ENCODE assay signal across 24 cellular contexts in genomic region chr4:168843635-168844034, GRCh38.
DNase-seq lines count a peak whose midpoint lies in the region; ATAC-seq and TF ChIP-seq lines count a peak whose summit lies in the region.
"Had no signal": no experiment of that assay in that cellular context is flagged by ENCODE, and none has a peak within 500 bp of the region (broad histone marks: within the 10 kb centered on the region; RNA-seq: fewer than 3 reads in every experiment).

No MANE protein-coding gene starts in this region.

- no peak overlapping the region for H3K4me3 Mint-ChIP-seq in chondrocyte (ENCODE audit: unreplicated experiment)
- H3K4me3 Mint-ChIP-seq: central memory CD8-positive, alpha-beta T cell; neural crest cell had no signal

- H3K27ac ChIP-seq in AG04450 (ENCODE audit: low read depth, low read length), result peak overlapping the region; percentile 55
- peak overlapping the region; percentile 44 for H3K27ac ChIP-seq in lower lobe of right lung
- H3K27ac ChIP-seq in stomach smooth muscle (ENCODE audit: low read length), result peak overlapping the region; percentile 99
- H3K27ac ChIP-seq: BLaER1 had no signal

- H3K36me3 Mint-ChIP-seq in chondrocyte (ENCODE audit: low read depth), result peaks cover 19% of the 10 kb centered on the region

- H3K36me3 ChIP-seq in lower lobe of right lung (no peaks in the 10 kb centered on the region), stomach smooth muscle (ENCODE audit: control insufficient read depth in 2 of 2, insufficient read depth in 2 of 2, low read length in 2 of 2) (peaks cover 3 to 4% of the 10 kb centered on the region in 2 donors), mucosa of descending colon (ENCODE audit: low read depth) (no peaks in the 10 kb centered on the region)
- H3K36me3 ChIP-seq: BLaER1, thyroid gland had no signal

- no peaks in the 10 kb centered on the region for H3K9me3 Mint-ChIP-seq in chondrocyte (ENCODE audit: low read depth)
- H3K9me3 Mint-ChIP-seq: central memory CD8-positive, alpha-beta T cell; neural crest cell had no signal

- H3K9ac ChIP-seq in stomach smooth muscle (ENCODE audit: low read length in 2 of 2), result peak overlapping the region in 1 of 2 donors; percentile 21
- H3K9ac ChIP-seq: BLaER1 had no signal

- H3K27ac Mint-ChIP-seq in chondrocyte (ENCODE audit: unreplicated experiment), result peak overlapping the region; percentile 87

- H3K4me1 ChIP-seq in lower lobe of right lung (peaks cover 22% of the 10 kb centered on the region), stomach smooth muscle (ENCODE audit: control insufficient read depth, insufficient read depth, low read length) (peaks cover 52% of the 10 kb centered on the region), mucosa of descending colon (ENCODE audit: low read depth) (no peaks in the 10 kb centered on the region)

- CTCF ChIA-PET in AG04450 (lab: Charles Lee), result interaction anchor here (1.5 kb wide), 1 partner anchor 78 kb away, joined by 4 read pairs; no protein-coding TSS in a partner anchor

- in situ Hi-C loops in G401 (cut with HindIII; ENCODE audit: low sequenced_read_pairs), result no loop called here

- no peaks in the 10 kb centered on the region for H3K27me3 Mint-ChIP-seq in chondrocyte (ENCODE audit: low read depth)

- POLR2A ChIA-PET in AG04450 (lab: Yijun Ruan, JAX), result interaction anchor here (5.7 kb wide), 1 partner anchor 11 kb away, joined by 47 read pairs; no protein-coding TSS in a partner anchor

- TF ChIP-seq CTCF in AG04450 (IDR thresholded peaks at IDR 0.05; ENCODE audit: low read depth, low read length) (no peak), chondrocyte (IDR thresholded peaks at IDR 0.05) (no peak), lower lobe of right lung (IDR thresholded peaks at IDR 0.05) (no peak), mucosa of descending colon (IDR thresholded peaks at IDR 0.05) (no peak)

- H3K4me3 ChIP-seq in AG04450 (ENCODE audit: low read depth, low read length) (no peak overlapping the region; the same call in 1 of the 2 replicates), lower lobe of right lung (no peak overlapping the region), stomach smooth muscle (ENCODE audit: low read length in 2 of 2) (peak overlapping the region in 1 of 2 donors; percentile 9), mucosa of descending colon (no peak overlapping the region)
- H3K4me3 ChIP-seq: BLaER1, thyroid gland had no signal

- H3K27me3 ChIP-seq in AG04450 (ENCODE audit: control insufficient read depth, insufficient read depth, low read length) (no peaks in the 10 kb centered on the region), lower lobe of right lung (ENCODE audit: low read depth) (no peaks in the 10 kb centered on the region), stomach smooth muscle (ENCODE audit: control insufficient read depth in 1 of 2, insufficient read depth in 2 of 2, low read length in 2 of 2) (no peaks in the 10 kb centered on the region)
- H3K27me3 ChIP-seq: BLaER1, thyroid gland had no signal

- no peaks in the 10 kb centered on the region for H3K9me3 ChIP-seq in AG04450 (ENCODE audit: control insufficient read depth, insufficient read depth, low read length)
- no peaks in the 10 kb centered on the region for H3K9me3 ChIP-seq in lower lobe of right lung
- no peaks in the 10 kb centered on the region for H3K9me3 ChIP-seq in stomach smooth muscle (ENCODE audit: control insufficient read depth in 2 of 2, low read length in 2 of 2)
- no peaks in the 10 kb centered on the region for H3K9me3 ChIP-seq in mucosa of descending colon
- H3K9me3 ChIP-seq: BLaER1, thyroid gland had no signal

- intact Hi-C loops in lower lobe of right lung (cut with DNase I), result no loop called here
- intact Hi-C loops in mucosa of descending colon (cut with DNase I, micrococcal nuclease), result no loop called here

- peaks cover 92% of the 10 kb centered on the region for H3K4me1 Mint-ChIP-seq in chondrocyte (ENCODE audit: low read depth)
- H3K4me1 Mint-ChIP-seq: central memory CD8-positive, alpha-beta T cell had no signal

- DNase-seq in AG04450 (ENCODE audit: low read depth, low spot score) (no peak), chondrocyte (ENCODE audit: low spot score) (no peak), lower lobe of right lung (no peak), cortex of kidney (lab: John Stamatoyannopoulos, UW) (no peak), mucosa of descending colon (no peak), middle frontal gyrus (ENCODE audit: extremely low spot score, low spot score) (no peak), G401 (ENCODE audit: low spot score) (no peak)
- DNase-seq: activated CD4-positive, alpha-beta T cell treated with anti-CD3 and anti-CD28 coated beads, Interleukin-2, amount 50 U/mL, for 1 hour; activated CD8-positive, alpha-beta memory T cell treated with anti-CD3 and anti-CD28 coated beads, Interleukin-2, amount 50 U/mL, for 48 hours; activated effector memory CD4-positive, alpha-beta T cell treated with anti-CD3 and anti-CD28 coated beads, Interleukin-2, amount 50 U/mL, for 16 hours; amniotic stem cell; effector memory CD4-positive, alpha-beta T cell; kidney; mesendoderm; NCI-H1417 treated with DMSO at 0.1 percent for 48 hours; NCI-H2171; NCI-H526 treated with DMSO at 0.1 percent for 48 hours; T-helper 1 cell; thyroid gland had no signal

- no peak for ATAC-seq in lower lobe of right lung
- no peak for ATAC-seq in mucosa of descending colon
- ATAC-seq: Right ventricle myocardium inferior had no signal

Comparison
In these comparisons a context has a peak if more than half of its experiments do, and no peak if none do; other contexts are left out.
1. H3K27ac ChIP-seq: peak in every context shown above with its lines; median percentile 99 in stomach smooth muscle; 55 in AG04450; 44 in lower lobe of right lung.